ENCODE assay signal across 12 cellular contexts in the genomic region with DNA sequence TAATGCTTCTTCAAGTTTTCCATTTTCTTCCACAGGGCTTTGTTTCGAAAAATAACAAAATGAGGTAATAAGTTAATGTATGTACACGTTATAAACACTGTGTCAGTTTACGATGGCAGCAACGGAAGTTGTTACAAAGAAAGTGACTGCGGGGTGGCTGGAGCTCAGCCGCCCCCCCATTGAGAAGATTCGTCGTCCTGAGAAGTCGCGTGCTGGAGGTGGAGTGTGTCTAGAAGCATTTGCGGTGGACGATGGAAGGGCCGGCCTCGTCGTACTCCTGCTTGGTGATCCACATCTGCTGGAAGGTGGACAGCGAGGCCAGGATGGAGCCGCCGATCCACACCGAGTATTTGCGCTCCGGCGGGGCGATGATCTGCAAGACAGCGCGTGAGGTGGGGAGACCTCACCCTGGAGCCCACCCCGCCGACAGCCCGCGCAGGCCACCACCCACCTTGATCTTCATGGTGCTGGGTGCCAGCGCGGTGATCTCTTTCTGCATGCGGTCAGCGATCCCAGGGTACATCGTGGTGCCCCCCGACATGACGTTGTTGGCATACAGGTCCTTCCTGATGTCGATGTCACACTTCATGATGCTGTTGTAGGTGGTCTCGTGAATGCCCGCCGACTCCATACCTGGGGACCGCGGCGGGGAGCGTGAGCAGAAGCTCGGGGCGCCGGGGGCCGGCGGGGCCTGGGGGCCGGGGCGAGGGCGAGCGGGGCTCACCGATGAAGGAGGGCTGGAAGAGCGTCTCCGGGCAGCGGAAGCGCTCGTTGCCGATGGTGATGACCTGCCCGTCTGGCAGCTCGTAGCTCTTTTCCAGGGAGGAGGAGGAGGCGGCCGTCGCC. TPM values are rescaled to one million over a fixed set of nuclear protein-coding genes. Genes with fewer than 3 reads are reported as not detected.
DNase-seq lines count a peak whose midpoint lies in the region; ATAC-seq and TF ChIP-seq lines count a peak whose summit lies in the region.
"Had no signal": no experiment of that assay in that cellular context is flagged by ENCODE, and none has a peak within 500 bp of the region (broad histone marks: within the 10 kb centered on the region; RNA-seq: fewer than 3 reads in every experiment).

No MANE protein-coding gene starts in this region.

- H3K36me3 ChIP-seq in heart right ventricle (peaks cover 0 to 21% (median 0%) of the 10 kb centered on the region in 9 donors), adipocyte (ENCODE audit: control insufficient read depth, insufficient read depth, low read length, severe bottlenecking) (no peaks in the 10 kb centered on the region), thymus (ENCODE audit: control insufficient read depth, insufficient read depth) (no peaks in the 10 kb centered on the region)
- H3K36me3 ChIP-seq: neutrophil, vagina had no signal

- H3K4me3 ChIP-seq in heart right ventricle (peak overlapping the region in 9 of 10 donors; percentile 20 to 65 (median 55)), adipocyte (ENCODE audit: low read length) (peak overlapping the region; percentile 32), thymus (ENCODE audit: low read length) (peak overlapping the region; percentile 11)

- intact Hi-C loops in heart right ventricle (cut with DNase I) = loop anchor here in 2 of 10 donors (2.0 to 10.0 kb wide), 2 partner anchors 21 to 137 kb away; no protein-coding TSS in a partner anchor
- intact Hi-C loops in Right ventricle myocardium inferior (cut with DNase I) = no loop called here
- intact Hi-C loops in sciatic nerve (cut with DNase I) = no loop called here

- H3K9me3 ChIP-seq in heart right ventricle (no peaks in the 10 kb centered on the region), adipocyte (ENCODE audit: control insufficient read depth, low read length) (no peaks in the 10 kb centered on the region), thymus (ENCODE audit: control insufficient read depth) (peaks cover 1% of the 10 kb centered on the region)
- H3K9me3 ChIP-seq: neutrophil, SK-N-SH, vagina had no signal

- H3K27me3 ChIP-seq in heart right ventricle = peaks cover 15 to 95% (median 77%) of the 10 kb centered on the region in 7 donors
- peaks cover 75% of the 10 kb centered on the region for H3K27me3 ChIP-seq in adipocyte (replicated peaks; ENCODE audit: control insufficient read depth, insufficient read depth, low read length)
- peaks cover 69% of the 10 kb centered on the region for H3K27me3 ChIP-seq in thymus (ENCODE audit: control insufficient read depth, insufficient read depth)

- ATAC-seq in heart right ventricle (no peak), Right ventricle myocardium inferior (no peak), sciatic nerve (no peak)

- peak overlapping the region in 6 of 10 donors; percentile 3 to 99 (median 91) for H3K27ac ChIP-seq in heart right ventricle
- no peak overlapping the region for H3K27ac ChIP-seq in thymus (ENCODE audit: low read depth)
- H3K27ac ChIP-seq: neutrophil, vagina had no signal

- no peak overlapping the region for H3K9ac ChIP-seq in adipocyte (ENCODE audit: low read length)
- H3K9ac ChIP-seq: SK-N-SH had no signal

- DNase-seq in heart right ventricle (no peak), Right ventricle myocardium inferior (ENCODE audit: missing footprints) (no peak), adipocyte (ENCODE audit: low read depth) (no peak), myocyte (ENCODE audit: low read depth) (peak; percentile 18), sciatic nerve (ENCODE audit: low spot score) (no peak), NCI-H2227 (lab: John Stamatoyannopoulos, UW; ENCODE audit: unreplicated experiment) (no peak), SHP77 treated with DMSO at 0.1 percent for 48 hours (lab: John Stamatoyannopoulos, UW) (no peak)
- DNase-seq: NCI-H774, SK-N-SH had no signal

- 5 to 7% methylated on average over 64 to 65 of the region's 65 CpGs for WGBS in heart right ventricle, 2 donors
- WGBS in thymus = 9% methylated on average over 65 of the region's 65 CpGs

- H3K4me1 ChIP-seq in heart right ventricle (peaks cover 0 to 37% (median 28%) of the 10 kb centered on the region in 9 donors), adipocyte (ENCODE audit: control insufficient read depth, insufficient read depth, low read length) (peaks cover 8% of the 10 kb centered on the region), thymus (ENCODE audit: control insufficient read depth, insufficient read depth, low read length) (no peaks in the 10 kb centered on the region)

- TF ChIP-seq CTCF in heart right ventricle (IDR thresholded peaks at IDR 0.05) = no peak

RNA-seq across cellular contexts. Expression of a gene that starts 2.4 kb away (rescaled TPM):
- total RNA-seq in heart right ventricle (over 10,000 TPM in 5 of 10 donors, 1,000 to 10,000 TPM in 4, 100 to 1,000 TPM in 1; 976 to 17,994 (median 10,145) TPM), Right ventricle myocardium inferior (1,694 TPM), myocyte (1,702 and 1,763 TPM in 2 replicates), sciatic nerve (0.45 TPM)
- polyA plus RNA-seq in heart right ventricle (1,000 to 10,000 TPM; 2,463 to 2,779 TPM), thymus (6.4 TPM)
- polyA plus RNA-seq in myocyte (2012) = 719 TPM
- total RNA-seq: vagina had no signal

Comparison
In these comparisons a context has a peak if more than half of its experiments do, and no peak if none do; other contexts are left out.
1. RNA of a gene that starts 2.4 kb away (total RNA-seq): 976 to 17,994 TPM in heart right ventricle, 1,702 to 1,763 TPM in myocyte and 1,694 TPM in Right ventricle myocardium inferior (single experiment); 0.45 TPM in sciatic nerve (single experiment); every median in the first group is over 100 times any median in the second.
2. Peak in every context shown above with its lines, with median percentiles within 50 percentile points of each other: H3K4me3 ChIP-seq.